In the genomic region with DNA sequence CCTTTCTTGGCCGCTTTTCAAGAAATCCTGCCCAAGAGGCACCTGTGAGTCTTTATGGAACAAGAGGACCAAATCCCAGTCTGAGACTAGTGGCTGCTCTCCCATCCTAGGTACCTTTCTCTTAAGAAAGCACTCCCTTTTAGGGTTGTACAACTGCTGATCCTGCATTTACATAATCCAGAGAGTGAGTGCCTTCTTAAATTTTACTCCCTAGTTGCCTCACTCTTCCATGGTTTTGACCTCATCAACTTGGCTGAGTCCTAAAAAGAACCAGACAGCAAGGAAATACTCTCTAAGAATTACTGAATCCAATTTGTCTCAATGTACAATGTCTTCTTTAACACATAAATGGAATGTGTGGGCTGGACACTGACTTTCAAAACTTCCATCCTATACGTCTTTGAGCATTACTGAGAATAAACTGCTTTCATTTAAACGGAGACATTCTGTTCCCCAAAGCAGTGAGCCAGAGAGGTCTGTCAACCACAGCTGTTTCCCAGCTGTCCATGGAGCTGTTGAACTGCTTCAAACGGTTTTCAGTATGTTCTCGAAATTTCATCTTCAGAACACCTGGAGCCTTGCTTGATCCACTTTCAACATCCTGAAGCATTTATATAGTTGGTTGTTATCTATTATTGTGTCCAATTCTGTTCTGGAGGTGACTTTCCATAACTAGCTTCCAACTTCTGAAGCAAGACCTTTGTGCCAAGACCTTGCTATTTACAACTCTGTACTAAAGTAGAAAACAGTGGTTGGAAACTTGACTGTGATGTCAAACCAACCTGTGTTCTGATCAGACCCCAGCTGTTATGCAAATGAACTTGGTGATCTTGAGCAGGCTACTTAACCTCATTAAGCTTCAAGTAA, we compare ENCODE assay signal across 10 cellular contexts.
DNase-seq lines count a peak whose midpoint lies in the region; ATAC-seq and TF ChIP-seq lines count a peak whose summit lies in the region.
"Had no signal": no experiment of that assay in that cellular context is flagged by ENCODE, and none has a peak within 500 bp of the region (broad histone marks: within the 10 kb centered on the region; RNA-seq: fewer than 3 reads in every experiment).

No MANE protein-coding gene starts in this region.

- ATAC-seq in GM18861 (IDR thresholded peaks at IDR 0.05; ENCODE audit: unreplicated experiment) (peak; percentile 90), GM21619 (IDR thresholded peaks at IDR 0.05; ENCODE audit: unreplicated experiment) (peak; percentile 88), HG03439 (IDR thresholded peaks at IDR 0.05; ENCODE audit: unreplicated experiment) (peak; percentile 90)

- no peak for TF ChIP-seq CTCF in colonic mucosa (IDR thresholded peaks at IDR 0.05)
- TF ChIP-seq CTCF in vagina (IDR thresholded peaks at IDR 0.05), result no peak

- H3K9me3 ChIP-seq in colonic mucosa (no peaks in the 10 kb centered on the region), vagina (no peaks in the 10 kb centered on the region)
- H3K9me3 ChIP-seq: SJSA1 had no signal

- no peak overlapping the region for H3K9ac ChIP-seq in colonic mucosa (ENCODE audit: low read depth in 2 of 2, low read length in 2 of 2)

- no peaks in the 10 kb centered on the region for H3K36me3 ChIP-seq in colonic mucosa
- H3K36me3 ChIP-seq in vagina, result no peaks in the 10 kb centered on the region
- H3K36me3 ChIP-seq: SJSA1 had no signal

- intact Hi-C loops in colonic mucosa (cut with DNase I) (no loop called here), vagina (cut with DNase I) (no loop called here)

- H3K27me3 ChIP-seq in colonic mucosa, result no peaks in the 10 kb centered on the region
- H3K27me3 ChIP-seq in vagina, result no peaks in the 10 kb centered on the region
- H3K27me3 ChIP-seq: SJSA1 had no signal

- H3K27ac ChIP-seq in colonic mucosa (no peak overlapping the region), vagina (no peak overlapping the region)
- H3K27ac ChIP-seq: SJSA1 had no signal

- H3K4me1 ChIP-seq in colonic mucosa, result no peaks in the 10 kb centered on the region
- no peaks in the 10 kb centered on the region for H3K4me1 ChIP-seq in vagina
- H3K4me1 ChIP-seq: SJSA1 had no signal

- H3K4me3 ChIP-seq in colonic mucosa, result no peak overlapping the region
- H3K4me3 ChIP-seq in vagina, result no peak overlapping the region
- H3K4me3 ChIP-seq: SJSA1 had no signal

- DNase-seq in inferior parietal cortex (ENCODE audit: extremely low spot score), result peak; percentile 31
- DNase-seq in colonic mucosa, result no peak
- DNase-seq in GF-D8 (lab: John Stamatoyannopoulos, UW), result no peak
- no peak for DNase-seq in retina
- no peak for DNase-seq in vagina (ENCODE audit: extremely low spot score in 2 of 2)
- DNase-seq: activated naive CD8-positive, alpha-beta T cell treated with anti-CD3 and anti-CD28 coated beads, Interleukin-2, amount 10 ng/mL, durations not matched to agents 7 days and 5 days had no signal

- no peak for TF ChIP-seq POLR2A in vagina (IDR thresholded peaks at IDR 0.05)
